ENCODE assay signal across 20 cellular contexts in the genomic region with DNA sequence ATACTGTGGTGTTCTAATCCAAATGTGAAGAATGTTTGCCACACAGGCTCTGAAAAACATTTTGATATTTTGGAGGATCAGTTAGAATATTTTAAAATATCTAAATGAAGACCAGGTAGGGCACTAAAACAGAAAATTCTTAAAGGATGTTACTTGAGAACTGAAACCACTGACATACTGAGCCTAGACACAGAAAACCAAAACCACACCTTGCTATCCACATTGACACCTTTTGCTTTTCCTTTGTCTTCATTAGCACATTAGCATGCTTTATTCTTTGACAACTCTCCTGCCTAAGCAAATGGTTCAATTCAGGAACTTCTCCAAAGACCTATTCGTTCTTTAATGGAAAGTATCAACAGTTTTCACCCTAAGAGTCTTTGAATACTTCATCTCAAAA.
DNase-seq lines count a peak whose midpoint lies in the region; ATAC-seq, FAIRE-seq and TF ChIP-seq lines count a peak whose summit lies in the region.
"Had no signal": no experiment of that assay in that cellular context is flagged by ENCODE, and none has a peak within 500 bp of the region (broad histone marks: within the 10 kb centered on the region; RNA-seq: fewer than 3 reads in every experiment).

No MANE protein-coding gene starts in this region.

- WGBS in GM12878 (ENCODE audit: insufficient coverage, insufficient replicate concordance, low lambda C conversion rate, missing lambda C conversion rate), result 0% methylated on average over 1 of the region's 1 CpG

- H3F3A ChIP-seq in MM.1S (ENCODE audit: insufficient read depth, low read length), result no peaks in the 10 kb centered on the region

- H2AFZ ChIP-seq in MM.1S (ENCODE audit: low read length), result no peak overlapping the region
- H2AFZ ChIP-seq in GM12878 (ENCODE audit: control insufficient read depth, low read depth, low read length), result no peak overlapping the region

- H4K20me1 ChIP-seq in MM.1S (ENCODE audit: insufficient read depth, low read length) (no peaks in the 10 kb centered on the region), GM12878 (ENCODE audit: control insufficient read depth, insufficient read depth) (no peaks in the 10 kb centered on the region)
- H4K20me1 ChIP-seq: BLaER1 treated with 17β-estradiol and CSF1 and Interleukin-3, amounts not matched to agents 10 nM and 100 nM had no signal

- H3K4me1 ChIP-seq in MM.1S (ENCODE audit: low read length), result no peaks in the 10 kb centered on the region
- no peaks in the 10 kb centered on the region for H3K4me1 ChIP-seq in GM12878 (ENCODE audit: control insufficient read depth, insufficient read depth, low read length)
- H3K4me1 ChIP-seq: A549; BLaER1 treated with 17β-estradiol and CSF1 and Interleukin-3, amounts not matched to agents 10 nM and 100 nM; Caco-2 had no signal

- intact Hi-C loops in GM12878 (cut with micrococcal nuclease; ENCODE audit: unreplicated experiment), result no loop called here

- no peaks in the 10 kb centered on the region for H3K27me3 ChIP-seq in MM.1S (replicated peaks; ENCODE audit: insufficient read depth, low read length)
- no peaks in the 10 kb centered on the region for H3K27me3 ChIP-seq in GM12878 (replicated peaks in 1 of 2; ENCODE audit: control insufficient read depth in 2 of 2, insufficient read depth in 2 of 2, low read length in 1 of 2)
- H3K27me3 ChIP-seq in WERI-Rb-1 (ENCODE audit: insufficient read depth, low read depth, severe bottlenecking), result peaks cover 11% of the 10 kb centered on the region
- H3K27me3 ChIP-seq: BLaER1 treated with 17β-estradiol and CSF1 and Interleukin-3, amounts not matched to agents 10 nM and 100 nM had no signal

- no peak for TF ChIP-seq RAD21 in GM12878 (IDR thresholded peaks at IDR 0.05; ENCODE audit: insufficient read depth, low read depth, low read length)

- DNase-seq in GM12865 (ENCODE audit: low read depth) (peak; percentile 58), MM.1S (peak; percentile 33), GM12878 (ENCODE audit: low read depth, low spot score) (peak; percentile 5), WERI-Rb-1 (no peak)
- DNase-seq: AML-193; Caco-2; Calu3; CD4-positive, alpha-beta T cell; CD8-positive, alpha-beta T cell; DMS79 treated with DMSO at 0.1 percent for 48 hours; GF-D8 had no signal

- H3K4me3 ChIP-seq in GM12865 (ENCODE audit: low read depth, low read length) (no peak overlapping the region), MM.1S (ENCODE audit: low read length) (no peak overlapping the region), GM12878 (no peak overlapping the region), WERI-Rb-1 (ENCODE audit: low read depth, low read length) (no peak overlapping the region)
- H3K4me3 ChIP-seq: A549; BLaER1 treated with 17β-estradiol and CSF1 and Interleukin-3, amounts not matched to agents 10 nM and 100 nM had no signal

- ATAC-seq in GM12878, result peak; percentile 61
- no peak for ATAC-seq in HG03045 (IDR thresholded peaks at IDR 0.05; ENCODE audit: unreplicated experiment)
- ATAC-seq: A549; CD8-positive, alpha-beta T cell had no signal

- no peak overlapping the region for H3K9ac ChIP-seq in MM.1S (ENCODE audit: low read length)
- H3K9ac ChIP-seq in GM12878 (ENCODE audit: control insufficient read depth, insufficient read depth, low read length), result no peak overlapping the region
- H3K9ac ChIP-seq: BLaER1 treated with 17β-estradiol and CSF1 and Interleukin-3, amounts not matched to agents 10 nM and 100 nM had no signal

- SMC1A ChIA-PET in GM12878 (lab: Charles Lee; ENCODE audit: uncharacterized antibody, unreplicated experiment), result interaction anchor here (0.6 kb wide), 1 partner anchor 43 kb away, joined by 3 read pairs; no protein-coding TSS in a partner anchor

- H3K9me2 ChIP-seq in MM.1S (replicated peaks; ENCODE audit: insufficient read depth, low read length), result no peaks in the 10 kb centered on the region

- FAIRE-seq in GM12878 (lab: Jason Lieb, UNC), result no peak
- FAIRE-seq: A549, D721Med, G401.6, GM12891, GM19239 had no signal

- RAD21 ChIA-PET in GM12878 (lab: Charles Lee; ENCODE audit: unreplicated experiment), result no interaction called here

- no peaks in the 10 kb centered on the region for H3K79me2 ChIP-seq in MM.1S (ENCODE audit: low read length)
- H3K79me2 ChIP-seq in GM12878 (ENCODE audit: control insufficient read depth, insufficient read depth, low read length), result no peaks in the 10 kb centered on the region

- H3K4me2 ChIP-seq in MM.1S (ENCODE audit: low read depth, low read length) (no peak overlapping the region), GM12878 (ENCODE audit: control insufficient read depth, insufficient read depth) (no peak overlapping the region)
- H3K4me2 ChIP-seq: A549; BLaER1 treated with 17β-estradiol and CSF1 and Interleukin-3, amounts not matched to agents 10 nM and 100 nM had no signal

- no peak overlapping the region for H3K27ac ChIP-seq in MM.1S (ENCODE audit: low read length)
- H3K27ac ChIP-seq in GM12878 (ENCODE audit: control insufficient read depth, insufficient read depth), result no peak overlapping the region
- H3K27ac ChIP-seq in WERI-Rb-1, result no peak overlapping the region
- H3K27ac ChIP-seq: 22Rv1; A549; BLaER1 treated with 17β-estradiol and CSF1 and Interleukin-3, amounts not matched to agents 10 nM and 100 nM; C4-2B had no signal

- POLR2A ChIA-PET in GM12878 (lab: Charles Lee), result no interaction called here

- BruUV-seq in GM12878 (replicated peaks; lab: Mats Ljungman, UMichigan), result no TSS peak

- H3K9me3 ChIP-seq in MM.1S (replicated peaks; ENCODE audit: insufficient read depth, low read length), result no peaks in the 10 kb centered on the region
- H3K9me3 ChIP-seq in GM12878 (replicated peaks; ENCODE audit: control insufficient read depth, insufficient read depth, low read length), result no peaks in the 10 kb centered on the region; the same call in 2 of the 3 replicates
- no peaks in the 10 kb centered on the region for H3K9me3 ChIP-seq in WERI-Rb-1 (ENCODE audit: severe bottlenecking)
- H3K9me3 ChIP-seq: A549, Caco-2 had no signal

- no peak for TF ChIP-seq CTCF in GM12865 (IDR thresholded peaks at IDR 0.05; ENCODE audit: insufficient read depth, low read depth, low read length, missing control alignments)
- no peak for TF ChIP-seq CTCF in MM.1S (IDR thresholded peaks at IDR 0.05; ENCODE audit: low read length)
- no peak for TF ChIP-seq CTCF in GM12878 (IDR thresholded peaks at IDR 0.05 in 2 of 3, conservative IDR thresholded peaks at IDR 0.05 in 1 of 3; ENCODE audit: control insufficient read depth in 2 of 3, extremely low read depth in 1 of 3, insufficient read depth in 1 of 3, low read depth in 3 of 3, low read length in 3 of 3)
- TF ChIP-seq CTCF in WERI-Rb-1 (IDR thresholded peaks at IDR 0.05; ENCODE audit: low read depth, low read length), result no peak

- in situ Hi-C loops in GM12878 (cut with MboI), result no loop called here

- CTCF ChIA-PET in GM12878 (lab: Yijun Ruan, JAX), result no interaction called here

- TF ChIP-seq EP300 in GM12878 (IDR thresholded peaks at IDR 0.05; ENCODE audit: borderline replicate concordance in 1 of 2, control insufficient read depth in 1 of 2, low read depth in 2 of 2, low read length in 2 of 2), result 0 out of 4 replicates have a peak, but pooled peaks of 1 of the 2 experiments have one; percentile 18

- H3K36me3 ChIP-seq in MM.1S (replicated peaks; ENCODE audit: insufficient read depth, low read length) (no peaks in the 10 kb centered on the region), GM12878 (ENCODE audit: control insufficient read depth in 2 of 2, insufficient read depth in 2 of 2, low read length in 1 of 2) (no peaks in the 10 kb centered on the region), WERI-Rb-1 (no peaks in the 10 kb centered on the region)
- H3K36me3 ChIP-seq: BLaER1 treated with 17β-estradiol and CSF1 and Interleukin-3, amounts not matched to agents 10 nM and 100 nM had no signal

- no peak for TF ChIP-seq POLR2A in GM12878 (IDR thresholded peaks at IDR 0.05; ENCODE audit: low read depth, low read length)

TF ChIP-seq in GM12878, 131 proteins besides CTCF, POLR2A, EP300 and RAD21:
- TF ChIP-seq ZNF24 (IDR thresholded peaks at IDR 0.05), result peak; percentile 48; the same call in 1 of the 2 replicates
- TF ChIP-seq RUNX3 (IDR thresholded peaks at IDR 0.05; ENCODE audit: low read length), result peak; percentile 37
- TF ChIP-seq, protein P1, sequence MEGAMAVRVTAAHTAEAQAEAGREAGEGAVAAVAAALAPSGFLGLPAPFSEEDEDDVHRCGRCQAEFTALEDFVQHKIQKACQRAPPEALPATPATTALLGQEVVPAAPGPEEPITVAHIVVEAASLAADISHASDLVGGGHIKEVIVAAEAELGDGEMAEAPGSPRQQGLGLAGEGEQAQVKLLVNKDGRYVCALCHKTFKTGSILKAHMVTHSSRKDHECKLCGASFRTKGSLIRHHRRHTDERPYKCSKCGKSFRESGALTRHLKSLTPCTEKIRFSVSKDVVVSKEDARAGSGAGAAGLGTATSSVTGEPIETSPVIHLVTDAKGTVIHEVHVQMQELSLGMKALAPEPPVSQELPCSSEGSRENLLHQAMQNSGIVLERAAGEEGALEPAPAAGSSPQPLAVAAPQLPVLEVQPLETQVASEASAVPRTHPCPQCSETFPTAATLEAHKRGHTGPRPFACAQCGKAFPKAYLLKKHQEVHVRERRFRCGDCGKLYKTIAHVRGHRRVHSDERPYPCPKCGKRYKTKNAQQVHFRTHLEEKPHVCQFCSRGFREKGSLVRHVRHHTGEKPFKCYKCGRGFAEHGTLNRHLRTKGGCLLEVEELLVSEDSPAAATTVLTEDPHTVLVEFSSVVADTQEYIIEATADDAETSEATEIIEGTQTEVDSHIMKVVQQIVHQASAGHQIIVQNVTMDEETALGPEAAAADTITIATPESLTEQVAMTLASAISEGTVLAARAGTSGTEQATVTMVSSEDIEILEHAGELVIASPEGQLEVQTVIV (IDR thresholded peaks at IDR 0.05; ENCODE audit: borderline replicate concordance, partially characterized antibody), result no peak
- no peak for TF ChIP-seq ETV6 (conservative IDR thresholded peaks at IDR 0.05 in 1 of 2, IDR thresholded peaks at IDR 0.05 in 1 of 2; ENCODE audit: borderline replicate concordance in 1 of 2, low read depth in 1 of 2)
- TF ChIP-seq IKZF2 (IDR thresholded peaks at IDR 0.05), result peak; percentile 24 to 25; a peak in 2 of 4 replicates
TF ChIP-seq in GM12878: peak in this region for 3.
